ENCODE assay signal across 8 cellular contexts in genomic region chr6:32972353-32973143, GRCh38. TPM values are rescaled to one million over a fixed set of nuclear protein-coding genes. Genes with fewer than 3 reads are reported as not detected.
DNase-seq lines count a peak whose midpoint lies in the region; ATAC-seq, FAIRE-seq and TF ChIP-seq lines count a peak whose summit lies in the region.

No MANE protein-coding gene starts in this region.

- no peak for TF ChIP-seq CTCF in A673 (conservative IDR thresholded peaks at IDR 0.05; ENCODE audit: low read depth, low read length)
- TF ChIP-seq CTCF in RWPE1 (conservative IDR thresholded peaks at IDR 0.05; ENCODE audit: low read depth) = no peak
- TF ChIP-seq CTCF in astrocyte of the spinal cord (IDR thresholded peaks at IDR 0.05; ENCODE audit: low read depth, low read length) = no peak
- TF ChIP-seq CTCF in keratinocyte (optimal IDR thresholded peaks at IDR 0.05 in 1 of 3, IDR thresholded peaks at IDR 0.05 in 1 of 3, conservative IDR thresholded peaks at IDR 0.05 in 1 of 3; ENCODE audit: extremely low read depth in 1 of 3, insufficient read depth in 2 of 3, low read length in 3 of 3) = no peak

- peaks cover 61% of the 10 kb centered on the region for H3K79me2 ChIP-seq in keratinocyte (ENCODE audit: control insufficient read depth, insufficient read depth, low read length)

- H3K4me3 ChIP-seq in A673 (ENCODE audit: low read depth, low read length, poor library complexity, severe bottlenecking) (peak overlapping the region; percentile 94), astrocyte of the spinal cord (ENCODE audit: low read depth, low read length) (peak overlapping the region; percentile 80), keratinocyte (ENCODE audit: control insufficient read depth in 2 of 3, extremely low read depth in 1 of 3, insufficient read depth in 2 of 3, low read depth in 1 of 3, low read length in 3 of 3) (peak overlapping the region; percentile 88 to 99 (median 90))

- BruUV-seq in A673 (replicated peaks; lab: Mats Ljungman, UMichigan) = no TSS peak

- H2AFZ ChIP-seq in keratinocyte (ENCODE audit: control insufficient read depth, low read length) = no peak overlapping the region

- no peak for FAIRE-seq in keratinocyte (lab: Jason Lieb, UNC)

- intact Hi-C loops in A673 (cut with micrococcal nuclease; ENCODE audit: unreplicated experiment) = loop anchor here (10.0 kb wide), 1 partner anchor 452 kb away; the partner anchor contains the start of gene SYNGAP1

- H3K4me2 ChIP-seq in keratinocyte (ENCODE audit: control insufficient read depth, extremely low read depth, insufficient read depth, low read depth, low read length) = peak overlapping the region; percentile 98

- DNase-seq in A673 (ENCODE audit: low spot score) (no peak), RWPE1 (ENCODE audit: low spot score) (no peak), astrocyte of the spinal cord (ENCODE audit: low read depth, low spot score) (no peak), keratinocyte (ENCODE audit: low read depth, low spot score) (no peak), NCI-H526 (lab: John Stamatoyannopoulos, UW) (no peak)
- DNase-seq in stimulated activated CD4-positive, alpha-beta T cell treated with anti-CD3 and anti-CD28 coated beads, Interleukin-2, amount 100 ng/mL, for 4 hours (ENCODE audit: low read depth) = peak; percentile 44

- CTCF ChIA-PET in A673 (lab: Charles Lee) = interaction anchor here (0.9 to 2.0 kb wide), 4 partner anchors 12 to 276 kb away, joined by 4 to 15 read pairs (median 8); partner anchors contain the start of gene HLA-DMA
- CTCF ChIA-PET in RWPE1 (lab: Yijun Ruan, JAX) = interaction anchor here (0.7 to 1.2 kb wide), 3 partner anchors 76 to 134 kb away, joined by 3 to 4 read pairs (median 3); partner anchors contain the start of gene TAP2

- no peaks in the 10 kb centered on the region for H3K27me3 ChIP-seq in A673 (replicated peaks; ENCODE audit: insufficient read depth, low read depth, low read length, poor library complexity)
- H3K27me3 ChIP-seq in keratinocyte (ENCODE audit: control insufficient read depth, extremely low read depth, insufficient read depth, low read length) = no peaks in the 10 kb centered on the region

- POLR2A ChIA-PET in A673 (lab: Charles Lee; ENCODE audit: low non-redundant PET) (interaction anchor here (0.6 to 2.4 kb wide), 13 partner anchors 9 to 1183 kb away, joined by 3 to 22 read pairs (median 5); partner anchors contain the start of genes HSPA1B, RING1, RPS18 and VPS52), RWPE1 (lab: Yijun Ruan, JAX; ENCODE audit: low non-redundant PET) (interaction anchor here (0.6 to 1.4 kb wide), 8 partner anchors 8 to 1307 kb away, joined by 3 to 8 read pairs (median 3); partner anchors contain the start of genes CSNK2B and ZBTB22)

- peaks cover 10% of the 10 kb centered on the region for H3K9me1 ChIP-seq in keratinocyte (ENCODE audit: control insufficient read depth, extremely low read depth, insufficient read depth, low read length)

- dilution Hi-C loops in keratinocyte (cut with MboI; ENCODE audit: extremely low pct_ligation_motif_present, low sequenced_read_pairs) = no loop called here

- in situ Hi-C loops in astrocyte of the spinal cord (cut with HindIII; ENCODE audit: low sequenced_read_pairs) = loop anchor here (10.0 kb wide), 1 partner anchor 128 kb away; the partner anchor contains the start of gene PSMB8

- H3K27ac ChIP-seq in A673 (ENCODE audit: low read depth, low read length, poor library complexity, severe bottlenecking) (peak overlapping the region; percentile 86), RWPE1 (peak overlapping the region; percentile 99), keratinocyte (ENCODE audit: control insufficient read depth, insufficient read depth, low read length) (peak overlapping the region; percentile 76)

- H3K9ac ChIP-seq in keratinocyte (ENCODE audit: control insufficient read depth, extremely low read depth, insufficient read depth, low read length) = peak overlapping the region; percentile 90

- H3K4me1 ChIP-seq in A673 (ENCODE audit: insufficient read depth, low read length, poor library complexity, severe bottlenecking) = peaks cover 25% of the 10 kb centered on the region
- H3K4me1 ChIP-seq in keratinocyte (ENCODE audit: control insufficient read depth, extremely low read depth, insufficient read depth, low read length) = peaks cover 25% of the 10 kb centered on the region

- H3K36me3 ChIP-seq in A673 (ENCODE audit: insufficient read depth, low read length, poor library complexity, severe bottlenecking) (peaks cover 54% of the 10 kb centered on the region), keratinocyte (ENCODE audit: control insufficient read depth in 2 of 2, extremely low read depth in 1 of 2, insufficient read depth in 2 of 2, low read length in 2 of 2) (peaks cover 39 to 55% of the 10 kb centered on the region in 2 experiments)

- ATAC-seq in GM19467 (IDR thresholded peaks at IDR 0.05; ENCODE audit: unreplicated experiment) = peak; percentile 0
- ATAC-seq in GM18867 (IDR thresholded peaks at IDR 0.05; ENCODE audit: unreplicated experiment) = no peak

- peaks cover 52% of the 10 kb centered on the region for H4K20me1 ChIP-seq in keratinocyte (ENCODE audit: control insufficient read depth, extremely low read depth, insufficient read depth, low read length)

- H3K9me3 ChIP-seq in A673 (ENCODE audit: low read depth, low read length, poor library complexity, severe bottlenecking) (no peaks in the 10 kb centered on the region), keratinocyte (ENCODE audit: control insufficient read depth, low read depth, low read length) (no peaks in the 10 kb centered on the region)

RNA-seq across cellular contexts. Expression of gene BRD2, which starts 4.2 kb away (rescaled TPM):
- 276 and 335 TPM in 2 replicates for total RNA-seq in A673 (2021)
- 82.9 to 171 TPM (median 121 TPM) in 3 replicates for polyA plus RNA-seq in keratinocyte
- 157 TPM for polyA plus RNA-seq in keratinocyte (2011; ENCODE audit: low read depth)
- polyA plus RNA-seq in keratinocyte (2011; cell fraction: cytosol; rRNA removed) = 79.9 and 133 TPM in 2 replicates
- polyA plus RNA-seq in keratinocyte (2011; cell fraction: nucleus; rRNA removed) = 260 and 305 TPM in 2 replicates
- 117 and 130 TPM in 2 replicates for polyA plus RNA-seq in keratinocyte (2012; ENCODE audit: low replicate concordance)
- polyA minus RNA-seq in keratinocyte = 58.7 to 120 TPM (median 91.2 TPM) in 3 replicates
- 31.8 TPM for polyA minus RNA-seq in keratinocyte (2011; cell fraction: cytosol; rRNA and poly(A)+ RNA removed)
- polyA minus RNA-seq in keratinocyte (2011; cell fraction: nucleus; rRNA and poly(A)+ RNA removed) = 66.1 and 108 TPM in 2 replicates

RNA-seq across cellular contexts. Expression of gene HLA-DMA, which starts 19.7 kb away (rescaled TPM):
- 1.4 and 1.9 TPM in 2 replicates for total RNA-seq in A673 (2021)
- 1.9 to 4.5 TPM (median 2.6 TPM) in 3 replicates for polyA plus RNA-seq in keratinocyte
- 0.86 TPM for polyA plus RNA-seq in keratinocyte (2011; ENCODE audit: low read depth)
- 2.0 and 2.1 TPM in 2 replicates for polyA plus RNA-seq in keratinocyte (2011; cell fraction: cytosol; rRNA removed)
- polyA plus RNA-seq in keratinocyte (2011; cell fraction: nucleus; rRNA removed) = 4.3 and 4.5 TPM in 2 replicates
- polyA plus RNA-seq in keratinocyte (2012; ENCODE audit: low replicate concordance) = 1.9 and 3.1 TPM in 2 replicates
- polyA minus RNA-seq in keratinocyte = 0.80 to 7.0 TPM (median 4.4 TPM) in 3 replicates
- not detected for polyA minus RNA-seq in keratinocyte (2011; cell fraction: cytosol; rRNA and poly(A)+ RNA removed)
- polyA minus RNA-seq in keratinocyte (2011; cell fraction: nucleus; rRNA and poly(A)+ RNA removed) = 1.6 and 2.3 TPM in 2 replicates

RNA-seq across cellular contexts. Expression of gene HLA-DMB, which starts 31.7 kb away (rescaled TPM):
- total RNA-seq in A673 (2021) = 0.34 and 0.46 TPM in 2 replicates
- 0.13 TPM in 1 of 3 replicates, not detected in the others for polyA plus RNA-seq in keratinocyte
- not detected for polyA plus RNA-seq in keratinocyte (2011; ENCODE audit: low read depth)
- not detected in 2 replicates for polyA plus RNA-seq in keratinocyte (2011; cell fraction: cytosol; rRNA removed)
- polyA plus RNA-seq in keratinocyte (2011; cell fraction: nucleus; rRNA removed) = not detected in 2 replicates
- 0.21 TPM in 1 of 2 replicates, not detected in the other for polyA plus RNA-seq in keratinocyte (2012; ENCODE audit: low replicate concordance)
- polyA minus RNA-seq in keratinocyte = not detected in 3 replicates
- polyA minus RNA-seq in keratinocyte (2011; cell fraction: cytosol; rRNA and poly(A)+ RNA removed) = not detected
- not detected in 2 replicates for polyA minus RNA-seq in keratinocyte (2011; cell fraction: nucleus; rRNA and poly(A)+ RNA removed)

RNA-seq across cellular contexts. Expression of gene HLA-DOA, which starts 36.8 kb away (rescaled TPM):
- total RNA-seq in A673 (2021) = 0.46 and 0.58 TPM in 2 replicates
- 0.01 TPM in 1 of 3 replicates, not detected in the others for polyA plus RNA-seq in keratinocyte
- polyA plus RNA-seq in keratinocyte (2011; ENCODE audit: low read depth) = not detected
- 0.03 TPM in 1 of 2 replicates, not detected in the other for polyA plus RNA-seq in keratinocyte (2011; cell fraction: cytosol; rRNA removed)
- polyA plus RNA-seq in keratinocyte (2011; cell fraction: nucleus; rRNA removed) = not detected in 2 replicates
- 0.04 TPM in 1 of 2 replicates, not detected in the other for polyA plus RNA-seq in keratinocyte (2012; ENCODE audit: low replicate concordance)
- not detected in 3 replicates for polyA minus RNA-seq in keratinocyte
- polyA minus RNA-seq in keratinocyte (2011; cell fraction: cytosol; rRNA and poly(A)+ RNA removed) = not detected
- not detected in 2 replicates for polyA minus RNA-seq in keratinocyte (2011; cell fraction: nucleus; rRNA and poly(A)+ RNA removed)
